ENCODE assay signal across 8 cellular contexts in the genomic region with DNA sequence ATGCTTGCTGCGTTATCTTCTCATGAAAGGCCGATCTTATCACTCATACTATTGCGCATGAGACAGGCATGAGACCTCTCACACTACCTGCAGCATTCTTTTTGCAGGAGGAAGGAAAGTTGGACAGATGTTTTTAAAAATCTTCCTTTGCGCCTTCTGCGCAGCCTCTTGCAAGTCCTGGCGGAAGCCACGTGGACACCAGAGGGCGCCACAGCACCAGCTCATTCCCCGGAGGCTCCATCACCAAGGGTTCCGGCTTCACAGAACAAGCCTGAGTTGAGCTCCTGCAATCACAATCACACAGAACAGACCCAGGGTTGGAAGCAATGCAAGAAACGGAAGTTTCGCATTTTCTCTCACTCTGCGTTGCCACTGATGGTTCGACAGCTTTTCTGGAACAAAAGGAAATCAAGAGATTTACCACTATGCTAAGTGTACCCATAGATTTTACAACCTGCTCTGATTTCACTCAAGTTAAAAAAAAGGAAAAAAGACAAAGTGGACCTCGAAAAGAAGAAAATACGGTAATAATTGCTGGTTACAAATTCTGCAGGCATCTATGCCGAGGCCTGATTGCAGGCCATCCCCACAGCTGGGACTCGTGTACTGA.
DNase-seq lines count a peak whose midpoint lies in the region; ATAC-seq lines count a peak whose summit lies in the region.

No MANE protein-coding gene starts in this region.

- POLR2A ChIA-PET in activated CD4-positive, alpha-beta T cell treated with anti-CD3 and anti-CD28 coated beads, Interleukin-2, amount 10 ng/mL, durations not matched to agents 7 days and 5 days (lab: Charles Lee) = no interaction called here

- peaks cover 10% of the 10 kb centered on the region for H3K4me1 Mint-ChIP-seq in activated CD4-positive, alpha-beta T cell treated with anti-CD3 and anti-CD28 coated beads, Interleukin-2, amount 10 ng/mL, durations not matched to agents 7 days and 5 days

- H3K36me3 Mint-ChIP-seq in activated CD4-positive, alpha-beta T cell treated with anti-CD3 and anti-CD28 coated beads, Interleukin-2, amount 10 ng/mL, durations not matched to agents 7 days and 5 days (ENCODE audit: low read depth) = no peaks in the 10 kb centered on the region

- no peak overlapping the region for H3K4me3 Mint-ChIP-seq in activated CD4-positive, alpha-beta T cell treated with anti-CD3 and anti-CD28 coated beads, Interleukin-2, amount 10 ng/mL, durations not matched to agents 7 days and 5 days

- intact Hi-C loops in left colon (cut with DNase I, micrococcal nuclease) = loop anchor here in 1 of 2 donors (5.0 kb wide), 1 partner anchor 378 kb away; no protein-coding TSS in a partner anchor

- no peaks in the 10 kb centered on the region for H3K9me3 Mint-ChIP-seq in activated CD4-positive, alpha-beta T cell treated with anti-CD3 and anti-CD28 coated beads, Interleukin-2, amount 10 ng/mL, durations not matched to agents 7 days and 5 days

- H3K27me3 Mint-ChIP-seq in activated CD4-positive, alpha-beta T cell treated with anti-CD3 and anti-CD28 coated beads, Interleukin-2, amount 10 ng/mL, durations not matched to agents 7 days and 5 days = peaks cover 13% of the 10 kb centered on the region

- CTCF ChIA-PET in activated CD4-positive, alpha-beta T cell treated with anti-CD3 and anti-CD28 coated beads, Interleukin-2, amount 10 ng/mL, durations not matched to agents 7 days and 5 days (lab: Charles Lee) = interaction anchor here (0.6 to 2.6 kb wide), 5 partner anchors 11 to 374 kb away, joined by 3 to 12 read pairs (median 3); no protein-coding TSS in a partner anchor

- DNase-seq in NK-92 treated with Interleukin-12 subunit alpha and Interleukin-12 subunit beta, amount 100 ng/mL, for 24 hours (lab: John Stamatoyannopoulos, UW) = peak; percentile 65
- no peak for DNase-seq in NK-92 (lab: John Stamatoyannopoulos, UW; ENCODE audit: unreplicated experiment)
- DNase-seq in NCI-H446 treated with DMSO at 0.1 percent for 48 hours (lab: John Stamatoyannopoulos, UW) = peak; percentile 26
- peak; percentile 88 for DNase-seq in activated CD4-positive, alpha-beta T cell treated with anti-CD3 and anti-CD28 coated beads, Interleukin-2, amount 10 ng/mL, durations not matched to agents 7 days and 5 days
- DNase-seq in cortex of kidney (lab: John Stamatoyannopoulos, UW) = peak; percentile 21
- peak; percentile 71 to 90 for DNase-seq in left colon
- peak; percentile 80 for DNase-seq in stimulated activated CD4-positive, alpha-beta T cell treated with anti-CD3 and anti-CD28 coated beads, Interleukin-4, amount 100 ng/mL, for 1 hour

- ATAC-seq in HG03103 (IDR thresholded peaks at IDR 0.05; ENCODE audit: low read depth, unreplicated experiment) = peak; percentile 92
- peak; percentile 92 for ATAC-seq in left colon

- no peak overlapping the region for H3K27ac Mint-ChIP-seq in activated CD4-positive, alpha-beta T cell treated with anti-CD3 and anti-CD28 coated beads, Interleukin-2, amount 10 ng/mL, durations not matched to agents 7 days and 5 days
